1 cellular context compared by ENCODE assay signal in genomic region chr15:89322822-89323221, GRCh38.
TF ChIP-seq lines count a peak whose summit lies in the region.

No MANE protein-coding gene starts in this region.

TF ChIP-seq in IMR-90, 13 proteins besides CTCF, POLR2A, EP300 and RAD21 (continued from another document):
- TF ChIP-seq USF2 (IDR thresholded peaks at IDR 0.05; ENCODE audit: low read depth, low read length) (no peak), MAFK (IDR thresholded peaks at IDR 0.05; ENCODE audit: low read depth, low read length) (no peak), FOS (IDR thresholded peaks at IDR 0.05; ENCODE audit: low read depth, low read length) (no peak), ELK1 (IDR thresholded peaks at IDR 0.05; ENCODE audit: borderline replicate concordance, low read depth, low read length) (no peak), CEBPB (IDR thresholded peaks at IDR 0.05; ENCODE audit: low read depth, low read length) (no peak), RCOR1 (IDR thresholded peaks at IDR 0.05; ENCODE audit: insufficient replicate concordance, low read length) (no peak), CHD1 (IDR thresholded peaks at IDR 0.05; ENCODE audit: low read depth, low read length) (no peak)
TF ChIP-seq in IMR-90: peak in this region for 0.
